Comparison of ENCODE assay signal across 1 cellular context in genomic region chr11:1834132-1834610, GRCh38.
TF ChIP-seq lines count a peak whose summit lies in the region.

No MANE protein-coding gene starts in this region.

TF ChIP-seq in HepG2, 621 proteins besides CTCF, POLR2A, EP300 and RAD21 (continued from another document and continues in another):
- TF ChIP-seq HNF1A (IDR thresholded peaks at IDR 0.05; ENCODE audit: low read depth): no peak
- TF ChIP-seq HNF1A (CRISPR knock-in tag; IDR thresholded peaks at IDR 0.05; ENCODE audit: borderline replicate concordance): no peak
- TF ChIP-seq TFDP1 (CRISPR knock-in tag; IDR thresholded peaks at IDR 0.05; ENCODE audit: borderline replicate concordance): peak; percentile 79; the same call in 1 of the 2 replicates
- peak; percentile 62; the same call in 1 of the 2 replicates for TF ChIP-seq TMF1 (CRISPR knock-in tag; IDR thresholded peaks at IDR 0.05; ENCODE audit: low read depth)
- TF ChIP-seq ZNF24 (IDR thresholded peaks at IDR 0.05): no peak
- TF ChIP-seq HINFP (CRISPR knock-in tag; IDR thresholded peaks at IDR 0.05; ENCODE audit: low read depth): no peak
- peak; percentile 61; the same call in 1 of the 2 replicates for TF ChIP-seq ZNF430 (CRISPR knock-in tag; IDR thresholded peaks at IDR 0.05)
- TF ChIP-seq MXD1 (CRISPR knock-in tag; IDR thresholded peaks at IDR 0.05): 0 out of 2 replicates have a peak, but pooled peaks have one; percentile 32
- TF ChIP-seq ARHGAP35 (CRISPR knock-in tag; IDR thresholded peaks at IDR 0.05; ENCODE audit: borderline replicate concordance): 0 out of 2 replicates have a peak, but pooled peaks have one; percentile 22
- TF ChIP-seq HOXA5 (CRISPR knock-in tag; IDR thresholded peaks at IDR 0.05): no peak
- no peak for TF ChIP-seq ONECUT2 (CRISPR knock-in tag; IDR thresholded peaks at IDR 0.05)
- TF ChIP-seq SP5 (CRISPR knock-in tag; IDR thresholded peaks at IDR 0.05; ENCODE audit: borderline replicate concordance, low read depth): no peak
- TF ChIP-seq ETS1 (CRISPR knock-in tag; IDR thresholded peaks at IDR 0.05): no peak
- peak; percentile 63; the same call in 1 of the 2 replicates for TF ChIP-seq HDAC2 (CRISPR knock-in tag; IDR thresholded peaks at IDR 0.05)
- peak; percentile 78 for TF ChIP-seq MYC (CRISPR knock-in tag; IDR thresholded peaks at IDR 0.05; ENCODE audit: borderline replicate concordance)
- no peak for TF ChIP-seq MZF1 (CRISPR knock-in tag; IDR thresholded peaks at IDR 0.05; ENCODE audit: borderline replicate concordance)
- peak; percentile 69; the same call in 1 of the 2 replicates for TF ChIP-seq ZNF451 (CRISPR knock-in tag; IDR thresholded peaks at IDR 0.05)
- TF ChIP-seq ZNF674 (CRISPR knock-in tag; IDR thresholded peaks at IDR 0.05; ENCODE audit: low read depth): no peak
- TF ChIP-seq GMEB2 (CRISPR knock-in tag; IDR thresholded peaks at IDR 0.05; ENCODE audit: low read depth): no peak
- TF ChIP-seq BRCA1 (CRISPR knock-in tag; IDR thresholded peaks at IDR 0.05): 0 out of 2 replicates have a peak, but pooled peaks have one; percentile 29
- peak; percentile 63; the same call in 1 of the 2 replicates for TF ChIP-seq MED1 (CRISPR knock-in tag; IDR thresholded peaks at IDR 0.05)
- no peak for TF ChIP-seq SP4 (CRISPR knock-in tag; IDR thresholded peaks at IDR 0.05)
- no peak for TF ChIP-seq CCDC6 (CRISPR knock-in tag; IDR thresholded peaks at IDR 0.05)
- TF ChIP-seq ZSCAN30 (CRISPR knock-in tag; IDR thresholded peaks at IDR 0.05): no peak
- TF ChIP-seq HNRNPH1 (optimal IDR thresholded peaks at IDR 0.05; ENCODE audit: low read depth, low read length): no peak
- TF ChIP-seq ZNF607 (CRISPR knock-in tag; IDR thresholded peaks at IDR 0.05; ENCODE audit: borderline replicate concordance): peak; percentile 81
- no peak for TF ChIP-seq ZNF7 (CRISPR knock-in tag; IDR thresholded peaks at IDR 0.05)
- no peak for TF ChIP-seq ZBTB8A (CRISPR knock-in tag; IDR thresholded peaks at IDR 0.05; ENCODE audit: borderline replicate concordance, low read depth)
- TF ChIP-seq ZNF251 (CRISPR knock-in tag; IDR thresholded peaks at IDR 0.05): no peak
- TF ChIP-seq SRSF9 (IDR thresholded peaks at IDR 0.05; ENCODE audit: borderline replicate concordance, insufficient read depth, low read depth, low read length, poor library complexity, severe bottlenecking): no peak
- no peak for TF ChIP-seq FOXM1 (CRISPR knock-in tag; IDR thresholded peaks at IDR 0.05)
- TF ChIP-seq DBP (CRISPR knock-in tag; IDR thresholded peaks at IDR 0.05; ENCODE audit: not compliant biosample characterization): no peak
- TF ChIP-seq ATF7-NPFF (CRISPR knock-in tag; IDR thresholded peaks at IDR 0.05; ENCODE audit: low read depth): peak; percentile 74; the same call in 1 of the 2 replicates
- TF ChIP-seq ZNF263 (CRISPR knock-in tag; IDR thresholded peaks at IDR 0.05): peak; percentile 74
- peak; percentile 75 for TF ChIP-seq SNAPC2 (CRISPR knock-in tag; IDR thresholded peaks at IDR 0.05)
- no peak for TF ChIP-seq HOXA9 (CRISPR knock-in tag; IDR thresholded peaks at IDR 0.05; ENCODE audit: borderline replicate concordance)
- TF ChIP-seq SETDB1 (CRISPR knock-in tag; IDR thresholded peaks at IDR 0.05; ENCODE audit: borderline replicate concordance): no peak
- 0 out of 2 replicates have a peak, but pooled peaks have one; percentile 3 for TF ChIP-seq MYPOP (CRISPR knock-in tag; IDR thresholded peaks at IDR 0.05)
- no peak for TF ChIP-seq AKNA (CRISPR knock-in tag; IDR thresholded peaks at IDR 0.05; ENCODE audit: borderline replicate concordance)
- no peak for TF ChIP-seq CENPBD1 (CRISPR knock-in tag; IDR thresholded peaks at IDR 0.05; ENCODE audit: borderline replicate concordance, low read depth)
- TF ChIP-seq NR0B2 (CRISPR knock-in tag; IDR thresholded peaks at IDR 0.05): no peak
- no peak for TF ChIP-seq ZNF850 (CRISPR knock-in tag; conservative IDR thresholded peaks at IDR 0.05)
- TF ChIP-seq KMT2B (CRISPR knock-in tag; IDR thresholded peaks at IDR 0.05): 0 out of 2 replicates have a peak, but pooled peaks have one; percentile 30
- no peak for TF ChIP-seq ZNF143 (CRISPR knock-in tag; IDR thresholded peaks at IDR 0.05)
- no peak for TF ChIP-seq ZNF703 (CRISPR knock-in tag; IDR thresholded peaks at IDR 0.05; ENCODE audit: borderline replicate concordance)
- TF ChIP-seq NRL (CRISPR knock-in tag; IDR thresholded peaks at IDR 0.05; ENCODE audit: borderline replicate concordance): peak; percentile 48; the same call in 1 of the 2 replicates
